ENCODE assay signal across 22 cellular contexts in genomic region chr4:104615926-104616325, GRCh38.
"Had no signal": no experiment of that assay in that cellular context is flagged by ENCODE, and none has a peak within 500 bp of the region (broad histone marks: within the 10 kb centered on the region; RNA-seq: fewer than 3 reads in every experiment).

No MANE protein-coding gene starts in this region.

- DNase-seq: activated CD4-positive, alpha-beta T cell treated with anti-CD3 and anti-CD28 coated beads for 36 hours; activated CD4-positive, CD25-positive, alpha-beta regulatory T cell; activated CD8-positive, alpha-beta memory T cell treated with anti-CD3 and anti-CD28 coated beads, Interleukin-2, amount 10 ng/mL, durations not matched to agents 7 days and 5 days; activated CD8-positive, alpha-beta T cell treated with anti-CD3 and anti-CD28 coated beads, Interleukin-2, amount 10 ng/mL, durations not matched to agents 7 days and 5 days; activated naive CD4-positive, alpha-beta T cell; activated T-cell treated with anti-CD3 and anti-CD28 coated beads, Interleukin-2, amount 50 U/mL, for 48 hours; cortex of kidney; naive B cell; nephron progenitor cell; psoas muscle; stimulated activated CD4-positive, alpha-beta T cell treated with anti-CD3 and anti-CD28 coated beads, Interleukin-15, amount 100 ng/mL, for 24 hours; stimulated activated CD4-positive, alpha-beta T cell treated with anti-CD3 and anti-CD28 coated beads, Interleukin-2, amount 100 ng/mL, for 24 hours; stimulated activated naive B cell treated with anti-CD40 and anti-IgM and Interleukin-4, amounts not matched to agents 10 μg/mL and 1 μg/mL and 100 μg/mL, for 72 hours; T-helper 1 cell; transverse colon had no signal

- H3K27me3 ChIP-seq: ascending aorta, foreskin keratinocyte, pancreas, transverse colon had no signal

- H3K4me3 ChIP-seq: ascending aorta, pancreas, psoas muscle had no signal

- H3K27ac Mint-ChIP-seq: activated CD4-positive, alpha-beta T cell treated with anti-CD3 and anti-CD28 coated beads for 36 hours; activated CD8-positive, alpha-beta memory T cell treated with anti-CD3 and anti-CD28 coated beads, Interleukin-2, amount 10 ng/mL, durations not matched to agents 7 days and 5 days; activated CD8-positive, alpha-beta T cell treated with anti-CD3 and anti-CD28 coated beads, Interleukin-2, amount 10 ng/mL, durations not matched to agents 7 days and 5 days; naive B cell; stimulated activated naive B cell treated with anti-CD40 and anti-IgM and Interleukin-4, amounts not matched to agents 10 μg/mL and 1 μg/mL and 100 μg/mL, for 72 hours; T-helper 2 cell treated with Interferon-gamma antibody and Interleukin-4, amounts not matched to agents 5 μg/mL and 100 μg/mL, for 36 hours had no signal

- H3K36me3 Mint-ChIP-seq: activated CD8-positive, alpha-beta memory T cell treated with anti-CD3 and anti-CD28 coated beads, Interleukin-2, amount 10 ng/mL, durations not matched to agents 7 days and 5 days; activated naive CD4-positive, alpha-beta T cell treated with anti-CD3 and anti-CD28 coated beads, Interleukin-2, amount 50 U/mL, for 72 hours; brain; naive B cell; stimulated activated naive B cell treated with anti-CD40 and anti-IgM and Interleukin-4, amounts not matched to agents 10 μg/mL and 1 μg/mL and 100 μg/mL, for 72 hours had no signal

- H3K4me1 ChIP-seq: ascending aorta, pancreas, psoas muscle had no signal

- H3K4me3 Mint-ChIP-seq: activated CD4-positive, alpha-beta T cell treated with anti-CD3 and anti-CD28 coated beads for 36 hours; activated CD8-positive, alpha-beta memory T cell treated with anti-CD3 and anti-CD28 coated beads, Interleukin-2, amount 10 ng/mL, durations not matched to agents 7 days and 5 days; activated CD8-positive, alpha-beta T cell treated with anti-CD3 and anti-CD28 coated beads, Interleukin-2, amount 10 ng/mL, durations not matched to agents 7 days and 5 days; brain; naive B cell; nephron progenitor cell; stimulated activated naive B cell treated with anti-CD40 and anti-IgM and Interleukin-4, amounts not matched to agents 10 μg/mL and 1 μg/mL and 100 μg/mL, for 72 hours; T-helper 2 cell treated with Interferon-gamma antibody and Interleukin-4, amounts not matched to agents 5 μg/mL and 100 μg/mL, for 36 hours had no signal

- H3K27me3 Mint-ChIP-seq: activated CD4-positive, alpha-beta T cell treated with anti-CD3 and anti-CD28 coated beads for 36 hours; activated CD8-positive, alpha-beta memory T cell treated with anti-CD3 and anti-CD28 coated beads, Interleukin-2, amount 10 ng/mL, durations not matched to agents 7 days and 5 days; brain; naive B cell; stimulated activated naive B cell treated with anti-CD40 and anti-IgM and Interleukin-4, amounts not matched to agents 10 μg/mL and 1 μg/mL and 100 μg/mL, for 72 hours had no signal

- H3K36me3 ChIP-seq: ascending aorta, pancreas, transverse colon had no signal

- ATAC-seq: activated CD4-positive, alpha-beta T cell treated with anti-CD3 and anti-CD28 coated beads for 36 hours; activated CD8-positive, alpha-beta memory T cell treated with anti-CD3 and anti-CD28 coated beads, Interleukin-2, amount 10 ng/mL, durations not matched to agents 7 days and 5 days; activated CD8-positive, alpha-beta T cell treated with anti-CD3 and anti-CD28 coated beads, Interleukin-2, amount 10 ng/mL, durations not matched to agents 7 days and 5 days; activated naive CD4-positive, alpha-beta T cell treated with anti-CD3 and anti-CD28 coated beads, Interleukin-2, amount 50 U/mL, for 72 hours; esophagus mucosa; psoas muscle; stimulated activated naive B cell treated with anti-CD40 and anti-IgM and Interleukin-4, amounts not matched to agents 10 μg/mL and 1 μg/mL and 100 μg/mL, for 72 hours had no signal

- H3K27ac ChIP-seq: ascending aorta, foreskin keratinocyte, pancreas, psoas muscle, transverse colon had no signal

- H3K9me3 ChIP-seq: transverse colon had no signal

- H3K4me1 Mint-ChIP-seq: activated CD4-positive, alpha-beta T cell treated with anti-CD3 and anti-CD28 coated beads for 36 hours; activated CD8-positive, alpha-beta memory T cell treated with anti-CD3 and anti-CD28 coated beads, Interleukin-2, amount 10 ng/mL, durations not matched to agents 7 days and 5 days; naive B cell; stimulated activated naive B cell treated with anti-CD40 and anti-IgM and Interleukin-4, amounts not matched to agents 10 μg/mL and 1 μg/mL and 100 μg/mL, for 72 hours had no signal
